ENCODE assay signal across 2 cellular contexts in the genomic region with DNA sequence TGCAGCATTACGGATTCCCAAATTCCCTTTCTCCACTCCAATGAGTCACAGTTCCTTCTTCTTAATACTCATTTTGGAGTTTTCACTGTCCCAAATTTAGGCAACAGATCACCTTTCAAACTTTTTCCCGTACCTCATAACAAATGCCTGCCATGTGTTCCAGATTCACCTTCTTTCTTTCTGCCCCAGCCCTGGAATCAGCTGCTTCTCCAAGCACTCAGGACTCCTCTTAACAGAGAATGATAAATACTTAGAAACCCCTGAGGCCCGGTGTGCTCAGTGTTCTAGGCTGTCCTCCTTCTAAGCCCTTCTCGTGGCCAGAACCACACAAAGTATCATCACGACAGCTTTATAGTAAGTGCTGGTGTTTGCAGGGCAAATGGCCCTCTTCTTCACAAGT.
TF ChIP-seq lines count a peak whose summit lies in the region.

No MANE protein-coding gene starts in this region.

TF ChIP-seq in GM12891, 5 proteins besides CTCF, POLR2A, EP300 and RAD21:
- peak; percentile 57; the same call in 1 of the 2 replicates for TF ChIP-seq POLR2AphosphoS5 (IDR thresholded peaks at IDR 0.05; ENCODE audit: low read depth, low read length)
- TF ChIP-seq PAX5 (IDR thresholded peaks at IDR 0.05; ENCODE audit: insufficient read depth, low read length, severe bottlenecking) = no peak

TF ChIP-seq in GM12878, 131 proteins besides CTCF, POLR2A, EP300 and RAD21:
- TF ChIP-seq SMC3 (IDR thresholded peaks at IDR 0.05; ENCODE audit: borderline replicate concordance, low read length) (no peak), POLR2AphosphoS5 (IDR thresholded peaks at IDR 0.05; ENCODE audit: low read length) (peak; percentile 17; the same call in 1 of the 2 replicates)
